ENCODE assay signal across 1 cellular context in the genomic region with DNA sequence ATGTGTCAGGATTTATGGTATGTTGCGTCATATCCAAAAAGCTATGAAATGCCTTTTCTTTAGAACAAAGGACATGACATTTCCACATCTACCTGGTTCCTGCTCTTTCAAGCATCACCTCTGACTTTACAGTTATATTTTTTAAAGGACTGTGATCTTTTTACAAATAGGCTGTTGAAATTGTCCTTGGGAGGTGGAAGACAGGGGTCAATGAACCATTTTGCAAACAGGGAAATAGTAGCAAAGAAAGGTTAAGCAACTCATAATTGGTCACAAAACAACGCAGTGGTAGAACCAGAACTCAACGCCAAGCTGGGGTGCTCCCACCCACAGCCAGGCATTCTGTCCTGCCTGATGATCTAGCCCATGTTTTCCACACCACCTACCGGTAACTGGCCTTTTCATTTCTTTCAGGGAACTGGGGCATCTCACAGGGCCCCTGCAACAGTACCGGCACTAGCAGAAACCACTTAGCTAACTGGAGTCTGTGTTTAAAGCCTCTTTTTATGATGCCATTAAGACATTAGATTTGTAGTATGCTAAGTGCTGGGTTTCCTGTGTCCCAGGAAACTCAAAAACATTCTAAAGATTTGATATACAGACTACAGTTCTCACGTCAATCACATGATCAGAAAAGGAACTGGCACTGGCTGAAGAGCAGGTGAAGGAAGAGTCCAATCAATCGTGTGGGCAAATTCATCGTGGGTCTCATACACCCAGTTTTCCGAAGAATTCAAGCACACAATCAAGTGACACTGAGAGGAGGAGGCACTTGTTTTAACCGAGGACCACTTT.
TF ChIP-seq lines count a peak whose summit lies in the region.

No MANE protein-coding gene starts in this region.

TF ChIP-seq in HepG2, 621 proteins besides CTCF, POLR2A, EP300 and RAD21 (continued from another document and continues in another):
- TF ChIP-seq, protein P1, sequence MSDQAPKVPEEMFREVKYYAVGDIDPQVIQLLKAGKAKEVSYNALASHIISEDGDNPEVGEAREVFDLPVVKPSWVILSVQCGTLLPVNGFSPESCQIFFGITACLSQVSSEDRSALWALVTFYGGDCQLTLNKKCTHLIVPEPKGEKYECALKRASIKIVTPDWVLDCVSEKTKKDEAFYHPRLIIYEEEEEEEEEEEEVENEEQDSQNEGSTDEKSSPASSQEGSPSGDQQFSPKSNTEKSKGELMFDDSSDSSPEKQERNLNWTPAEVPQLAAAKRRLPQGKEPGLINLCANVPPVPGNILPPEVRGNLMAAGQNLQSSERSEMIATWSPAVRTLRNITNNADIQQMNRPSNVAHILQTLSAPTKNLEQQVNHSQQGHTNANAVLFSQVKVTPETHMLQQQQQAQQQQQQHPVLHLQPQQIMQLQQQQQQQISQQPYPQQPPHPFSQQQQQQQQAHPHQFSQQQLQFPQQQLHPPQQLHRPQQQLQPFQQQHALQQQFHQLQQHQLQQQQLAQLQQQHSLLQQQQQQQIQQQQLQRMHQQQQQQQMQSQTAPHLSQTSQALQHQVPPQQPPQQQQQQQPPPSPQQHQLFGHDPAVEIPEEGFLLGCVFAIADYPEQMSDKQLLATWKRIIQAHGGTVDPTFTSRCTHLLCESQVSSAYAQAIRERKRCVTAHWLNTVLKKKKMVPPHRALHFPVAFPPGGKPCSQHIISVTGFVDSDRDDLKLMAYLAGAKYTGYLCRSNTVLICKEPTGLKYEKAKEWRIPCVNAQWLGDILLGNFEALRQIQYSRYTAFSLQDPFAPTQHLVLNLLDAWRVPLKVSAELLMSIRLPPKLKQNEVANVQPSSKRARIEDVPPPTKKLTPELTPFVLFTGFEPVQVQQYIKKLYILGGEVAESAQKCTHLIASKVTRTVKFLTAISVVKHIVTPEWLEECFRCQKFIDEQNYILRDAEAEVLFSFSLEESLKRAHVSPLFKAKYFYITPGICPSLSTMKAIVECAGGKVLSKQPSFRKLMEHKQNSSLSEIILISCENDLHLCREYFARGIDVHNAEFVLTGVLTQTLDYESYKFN (CRISPR knock-in tag; conservative IDR thresholded peaks at IDR 0.05), result peak; percentile 98
- TF ChIP-seq, protein P2, sequence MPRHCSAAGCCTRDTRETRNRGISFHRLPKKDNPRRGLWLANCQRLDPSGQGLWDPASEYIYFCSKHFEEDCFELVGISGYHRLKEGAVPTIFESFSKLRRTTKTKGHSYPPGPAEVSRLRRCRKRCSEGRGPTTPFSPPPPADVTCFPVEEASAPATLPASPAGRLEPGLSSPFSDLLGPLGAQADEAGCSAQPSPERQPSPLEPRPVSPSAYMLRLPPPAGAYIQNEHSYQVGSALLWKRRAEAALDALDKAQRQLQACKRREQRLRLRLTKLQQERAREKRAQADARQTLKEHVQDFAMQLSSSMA (CRISPR knock-in tag; IDR thresholded peaks at IDR 0.05), result peak; percentile 93; the same call in 1 of the 2 replicates
- TF ChIP-seq ZNF225 (CRISPR knock-in tag; IDR thresholded peaks at IDR 0.05), result no peak; the same call in 1 of the 2 replicates
- TF ChIP-seq FOXK2 (IDR thresholded peaks at IDR 0.05), result peak; percentile 65; the same call in 1 of the 2 replicates
- peak; percentile 95 for TF ChIP-seq ZNF124 (CRISPR knock-in tag; IDR thresholded peaks at IDR 0.05)
- TF ChIP-seq CEBPG (CRISPR knock-in tag; IDR thresholded peaks at IDR 0.05), result peak; percentile 98
- TF ChIP-seq, protein P3, sequence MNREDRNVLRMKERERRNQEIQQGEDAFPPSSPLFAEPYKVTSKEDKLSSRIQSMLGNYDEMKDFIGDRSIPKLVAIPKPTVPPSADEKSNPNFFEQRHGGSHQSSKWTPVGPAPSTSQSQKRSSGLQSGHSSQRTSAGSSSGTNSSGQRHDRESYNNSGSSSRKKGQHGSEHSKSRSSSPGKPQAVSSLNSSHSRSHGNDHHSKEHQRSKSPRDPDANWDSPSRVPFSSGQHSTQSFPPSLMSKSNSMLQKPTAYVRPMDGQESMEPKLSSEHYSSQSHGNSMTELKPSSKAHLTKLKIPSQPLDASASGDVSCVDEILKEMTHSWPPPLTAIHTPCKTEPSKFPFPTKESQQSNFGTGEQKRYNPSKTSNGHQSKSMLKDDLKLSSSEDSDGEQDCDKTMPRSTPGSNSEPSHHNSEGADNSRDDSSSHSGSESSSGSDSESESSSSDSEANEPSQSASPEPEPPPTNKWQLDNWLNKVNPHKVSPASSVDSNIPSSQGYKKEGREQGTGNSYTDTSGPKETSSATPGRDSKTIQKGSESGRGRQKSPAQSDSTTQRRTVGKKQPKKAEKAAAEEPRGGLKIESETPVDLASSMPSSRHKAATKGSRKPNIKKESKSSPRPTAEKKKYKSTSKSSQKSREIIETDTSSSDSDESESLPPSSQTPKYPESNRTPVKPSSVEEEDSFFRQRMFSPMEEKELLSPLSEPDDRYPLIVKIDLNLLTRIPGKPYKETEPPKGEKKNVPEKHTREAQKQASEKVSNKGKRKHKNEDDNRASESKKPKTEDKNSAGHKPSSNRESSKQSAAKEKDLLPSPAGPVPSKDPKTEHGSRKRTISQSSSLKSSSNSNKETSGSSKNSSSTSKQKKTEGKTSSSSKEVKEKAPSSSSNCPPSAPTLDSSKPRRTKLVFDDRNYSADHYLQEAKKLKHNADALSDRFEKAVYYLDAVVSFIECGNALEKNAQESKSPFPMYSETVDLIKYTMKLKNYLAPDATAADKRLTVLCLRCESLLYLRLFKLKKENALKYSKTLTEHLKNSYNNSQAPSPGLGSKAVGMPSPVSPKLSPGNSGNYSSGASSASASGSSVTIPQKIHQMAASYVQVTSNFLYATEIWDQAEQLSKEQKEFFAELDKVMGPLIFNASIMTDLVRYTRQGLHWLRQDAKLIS (CRISPR knock-in tag; IDR thresholded peaks at IDR 0.05), result peak; percentile 95
- TF ChIP-seq GZF1 (CRISPR knock-in tag; IDR thresholded peaks at IDR 0.05), result no peak
- TF ChIP-seq ZNF878 (CRISPR knock-in tag; IDR thresholded peaks at IDR 0.05), result peak; percentile 95; the same call in 1 of the 2 replicates
- TF ChIP-seq, protein P4, sequence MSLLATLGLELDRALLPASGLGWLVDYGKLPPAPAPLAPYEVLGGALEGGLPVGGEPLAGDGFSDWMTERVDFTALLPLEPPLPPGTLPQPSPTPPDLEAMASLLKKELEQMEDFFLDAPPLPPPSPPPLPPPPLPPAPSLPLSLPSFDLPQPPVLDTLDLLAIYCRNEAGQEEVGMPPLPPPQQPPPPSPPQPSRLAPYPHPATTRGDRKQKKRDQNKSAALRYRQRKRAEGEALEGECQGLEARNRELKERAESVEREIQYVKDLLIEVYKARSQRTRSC (CRISPR knock-in tag; IDR thresholded peaks at IDR 0.05; ENCODE audit: low read depth), result no peak; the same call in 1 of the 2 replicates
- no peak for TF ChIP-seq NFE2L1 (CRISPR knock-in tag; IDR thresholded peaks at IDR 0.05; ENCODE audit: borderline replicate concordance)
- TF ChIP-seq, protein P5, sequence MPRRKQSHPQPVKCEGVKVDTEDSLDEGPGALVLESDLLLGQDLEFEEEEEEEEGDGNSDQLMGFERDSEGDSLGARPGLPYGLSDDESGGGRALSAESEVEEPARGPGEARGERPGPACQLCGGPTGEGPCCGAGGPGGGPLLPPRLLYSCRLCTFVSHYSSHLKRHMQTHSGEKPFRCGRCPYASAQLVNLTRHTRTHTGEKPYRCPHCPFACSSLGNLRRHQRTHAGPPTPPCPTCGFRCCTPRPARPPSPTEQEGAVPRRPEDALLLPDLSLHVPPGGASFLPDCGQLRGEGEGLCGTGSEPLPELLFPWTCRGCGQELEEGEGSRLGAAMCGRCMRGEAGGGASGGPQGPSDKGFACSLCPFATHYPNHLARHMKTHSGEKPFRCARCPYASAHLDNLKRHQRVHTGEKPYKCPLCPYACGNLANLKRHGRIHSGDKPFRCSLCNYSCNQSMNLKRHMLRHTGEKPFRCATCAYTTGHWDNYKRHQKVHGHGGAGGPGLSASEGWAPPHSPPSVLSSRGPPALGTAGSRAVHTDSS (CRISPR knock-in tag; conservative IDR thresholded peaks at IDR 0.05), result no peak
- peak; percentile 63 for TF ChIP-seq CBX1 (IDR thresholded peaks at IDR 0.05; ENCODE audit: low read depth)
- TF ChIP-seq ZNF335 (CRISPR knock-in tag; IDR thresholded peaks at IDR 0.05), result peak; percentile 84; the same call in 1 of the 2 replicates
- peak; percentile 94; the same call in 1 of the 2 replicates for TF ChIP-seq GATA4 (IDR thresholded peaks at IDR 0.05; ENCODE audit: borderline replicate concordance, low read depth)
- peak; percentile 96 for TF ChIP-seq SAP130 (CRISPR knock-in tag; IDR thresholded peaks at IDR 0.05; ENCODE audit: low read depth)
- no peak for TF ChIP-seq FOXA1 (IDR thresholded peaks at IDR 0.05)
- TF ChIP-seq FOXA1 (CRISPR knock-in tag; IDR thresholded peaks at IDR 0.05), result peak; percentile 94
- TF ChIP-seq JUNB (CRISPR knock-in tag; IDR thresholded peaks at IDR 0.05; ENCODE audit: borderline replicate concordance), result peak; percentile 76; the same call in 1 of the 2 replicates
- TF ChIP-seq NBN (conservative IDR thresholded peaks at IDR 0.05), result no peak
- TF ChIP-seq CBX5 (CRISPR knock-in tag; IDR thresholded peaks at IDR 0.05; ENCODE audit: borderline replicate concordance), result peak; percentile 98
- TF ChIP-seq HOXA7 (CRISPR knock-in tag; IDR thresholded peaks at IDR 0.05), result no peak
- TF ChIP-seq FOXP1 (IDR thresholded peaks at IDR 0.05), result peak; percentile 62; the same call in 1 of the 2 replicates
- peak; percentile 96 for TF ChIP-seq FOXP1 (CRISPR knock-in tag; IDR thresholded peaks at IDR 0.05)
- no peak; the same call in none of the 2 replicates for TF ChIP-seq CCDC6 (CRISPR knock-in tag; IDR thresholded peaks at IDR 0.05)
- no peak; the same call in none of the 2 replicates for TF ChIP-seq ZNF557 (CRISPR knock-in tag; IDR thresholded peaks at IDR 0.05)
- no peak for TF ChIP-seq ZFP36L2 (CRISPR knock-in tag; IDR thresholded peaks at IDR 0.05)
- TF ChIP-seq, protein P6, sequence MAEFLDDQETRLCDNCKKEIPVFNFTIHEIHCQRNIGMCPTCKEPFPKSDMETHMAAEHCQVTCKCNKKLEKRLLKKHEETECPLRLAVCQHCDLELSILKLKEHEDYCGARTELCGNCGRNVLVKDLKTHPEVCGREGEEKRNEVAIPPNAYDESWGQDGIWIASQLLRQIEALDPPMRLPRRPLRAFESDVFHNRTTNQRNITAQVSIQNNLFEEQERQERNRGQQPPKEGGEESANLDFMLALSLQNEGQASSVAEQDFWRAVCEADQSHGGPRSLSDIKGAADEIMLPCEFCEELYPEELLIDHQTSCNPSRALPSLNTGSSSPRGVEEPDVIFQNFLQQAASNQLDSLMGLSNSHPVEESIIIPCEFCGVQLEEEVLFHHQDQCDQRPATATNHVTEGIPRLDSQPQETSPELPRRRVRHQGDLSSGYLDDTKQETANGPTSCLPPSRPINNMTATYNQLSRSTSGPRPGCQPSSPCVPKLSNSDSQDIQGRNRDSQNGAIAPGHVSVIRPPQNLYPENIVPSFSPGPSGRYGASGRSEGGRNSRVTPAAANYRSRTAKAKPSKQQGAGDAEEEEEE (CRISPR knock-in tag; IDR thresholded peaks at IDR 0.05; ENCODE audit: borderline replicate concordance), result peak; percentile 91; the same call in 1 of the 2 replicates
- peak; percentile 95 for TF ChIP-seq MIER3 (CRISPR knock-in tag; IDR thresholded peaks at IDR 0.05; ENCODE audit: borderline replicate concordance)
- peak; percentile 99 for TF ChIP-seq MED1 (CRISPR knock-in tag; IDR thresholded peaks at IDR 0.05)
- TF ChIP-seq, protein P7, sequence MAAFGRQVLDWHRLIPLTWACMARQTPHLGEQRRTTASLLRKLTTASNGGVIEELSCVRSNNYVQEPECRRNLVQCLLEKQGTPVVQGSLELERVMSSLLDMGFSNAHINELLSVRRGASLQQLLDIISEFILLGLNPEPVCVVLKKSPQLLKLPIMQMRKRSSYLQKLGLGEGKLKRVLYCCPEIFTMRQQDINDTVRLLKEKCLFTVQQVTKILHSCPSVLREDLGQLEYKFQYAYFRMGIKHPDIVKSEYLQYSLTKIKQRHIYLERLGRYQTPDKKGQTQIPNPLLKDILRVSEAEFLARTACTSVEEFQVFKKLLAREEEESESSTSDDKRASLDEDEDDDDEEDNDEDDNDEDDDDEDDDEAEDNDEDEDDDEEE (CRISPR knock-in tag; IDR thresholded peaks at IDR 0.05), result no peak
- TF ChIP-seq KDM4B (CRISPR knock-in tag; IDR thresholded peaks at IDR 0.05), result peak; percentile 97
- TF ChIP-seq, protein P8, sequence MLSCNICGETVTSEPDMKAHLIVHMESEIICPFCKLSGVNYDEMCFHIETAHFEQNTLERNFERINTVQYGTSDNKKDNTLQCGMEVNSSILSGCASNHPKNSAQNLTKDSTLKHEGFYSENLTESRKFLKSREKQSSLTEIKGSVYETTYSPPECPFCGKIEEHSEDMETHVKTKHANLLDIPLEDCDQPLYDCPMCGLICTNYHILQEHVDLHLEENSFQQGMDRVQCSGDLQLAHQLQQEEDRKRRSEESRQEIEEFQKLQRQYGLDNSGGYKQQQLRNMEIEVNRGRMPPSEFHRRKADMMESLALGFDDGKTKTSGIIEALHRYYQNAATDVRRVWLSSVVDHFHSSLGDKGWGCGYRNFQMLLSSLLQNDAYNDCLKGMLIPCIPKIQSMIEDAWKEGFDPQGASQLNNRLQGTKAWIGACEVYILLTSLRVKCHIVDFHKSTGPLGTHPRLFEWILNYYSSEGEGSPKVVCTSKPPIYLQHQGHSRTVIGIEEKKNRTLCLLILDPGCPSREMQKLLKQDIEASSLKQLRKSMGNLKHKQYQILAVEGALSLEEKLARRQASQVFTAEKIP (CRISPR knock-in tag; IDR thresholded peaks at IDR 0.05; ENCODE audit: borderline replicate concordance), result no peak
- TF ChIP-seq, protein P9, sequence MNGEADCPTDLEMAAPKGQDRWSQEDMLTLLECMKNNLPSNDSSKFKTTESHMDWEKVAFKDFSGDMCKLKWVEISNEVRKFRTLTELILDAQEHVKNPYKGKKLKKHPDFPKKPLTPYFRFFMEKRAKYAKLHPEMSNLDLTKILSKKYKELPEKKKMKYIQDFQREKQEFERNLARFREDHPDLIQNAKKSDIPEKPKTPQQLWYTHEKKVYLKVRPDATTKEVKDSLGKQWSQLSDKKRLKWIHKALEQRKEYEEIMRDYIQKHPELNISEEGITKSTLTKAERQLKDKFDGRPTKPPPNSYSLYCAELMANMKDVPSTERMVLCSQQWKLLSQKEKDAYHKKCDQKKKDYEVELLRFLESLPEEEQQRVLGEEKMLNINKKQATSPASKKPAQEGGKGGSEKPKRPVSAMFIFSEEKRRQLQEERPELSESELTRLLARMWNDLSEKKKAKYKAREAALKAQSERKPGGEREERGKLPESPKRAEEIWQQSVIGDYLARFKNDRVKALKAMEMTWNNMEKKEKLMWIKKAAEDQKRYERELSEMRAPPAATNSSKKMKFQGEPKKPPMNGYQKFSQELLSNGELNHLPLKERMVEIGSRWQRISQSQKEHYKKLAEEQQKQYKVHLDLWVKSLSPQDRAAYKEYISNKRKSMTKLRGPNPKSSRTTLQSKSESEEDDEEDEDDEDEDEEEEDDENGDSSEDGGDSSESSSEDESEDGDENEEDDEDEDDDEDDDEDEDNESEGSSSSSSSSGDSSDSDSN (CRISPR knock-in tag; IDR thresholded peaks at IDR 0.05), result peak; percentile 85
- peak; percentile 99 for TF ChIP-seq ZNF263 (CRISPR knock-in tag; IDR thresholded peaks at IDR 0.05)
- no peak for TF ChIP-seq RFX5 (IDR thresholded peaks at IDR 0.05; ENCODE audit: low read depth, low read length)
- TF ChIP-seq RBAK (CRISPR knock-in tag; IDR thresholded peaks at IDR 0.05), result no peak
